In the genomic region with DNA sequence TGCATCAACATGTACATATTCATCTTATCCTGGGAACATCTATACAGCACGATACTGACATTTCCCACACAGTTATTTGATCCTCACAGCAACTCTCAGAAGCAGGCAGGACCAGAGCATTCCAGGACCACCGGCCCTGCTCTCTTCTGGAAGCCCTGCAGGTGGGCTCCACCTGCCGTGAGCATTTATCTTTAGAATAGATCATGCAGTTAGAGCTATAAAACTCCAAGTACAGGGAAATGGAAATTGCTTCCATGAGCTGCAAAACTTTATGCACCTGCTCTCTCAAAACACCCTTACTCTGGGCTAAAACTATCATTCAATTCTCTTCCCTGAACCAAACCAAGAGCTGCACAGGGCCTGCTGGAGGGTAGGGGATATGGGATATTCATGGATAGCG, we compare ENCODE assay signal across 29 cellular contexts. TPM values are rescaled to one million over a fixed set of nuclear protein-coding genes. Genes with fewer than 3 reads are reported as not detected.
"Had no signal": no experiment of that assay in that cellular context is flagged by ENCODE, and none has a peak within 500 bp of the region (broad histone marks: within the 10 kb centered on the region; RNA-seq: fewer than 3 reads in every experiment).

No MANE protein-coding gene starts in this region.

- FAIRE-seq: endometrium, islet of Langerhans, pancreas had no signal

- H3K27me3 ChIP-seq: gastrocnemius medialis, pancreas, thyroid gland, upper lobe of right lung had no signal

- H3K27ac ChIP-seq: epithelial cell of prostate, gastrocnemius medialis, left ventricle myocardium inferior, pancreas, psoas muscle, stomach, thyroid gland, upper lobe of right lung had no signal

- ATAC-seq: activated CD4-positive, alpha-beta T cell treated with anti-CD3 and anti-CD28 coated beads for 36 hours; activated CD8-positive, alpha-beta memory T cell treated with anti-CD3 and anti-CD28 coated beads, Interleukin-2, amount 10 ng/mL, durations not matched to agents 7 days and 5 days; activated CD8-positive, alpha-beta T cell treated with anti-CD3 and anti-CD28 coated beads, Interleukin-2, amount 10 ng/mL, durations not matched to agents 7 days and 5 days; activated naive CD8-positive, alpha-beta T cell treated with anti-CD3 and anti-CD28 coated beads, Interleukin-2, amount 50 U/mL, for 24 hours; gastrocnemius medialis; pancreas; psoas muscle; stimulated activated naive B cell treated with anti-CD40 and anti-IgM and Interleukin-4, amounts not matched to agents 10 μg/mL and 1 μg/mL and 100 μg/mL, for 72 hours; upper lobe of right lung had no signal

- H3K4me3 Mint-ChIP-seq: activated CD4-positive, alpha-beta T cell treated with anti-CD3 and anti-CD28 coated beads for 36 hours; activated CD8-positive, alpha-beta memory T cell treated with anti-CD3 and anti-CD28 coated beads, Interleukin-2, amount 10 ng/mL, durations not matched to agents 7 days and 5 days; activated CD8-positive, alpha-beta T cell treated with anti-CD3 and anti-CD28 coated beads, Interleukin-2, amount 10 ng/mL, durations not matched to agents 7 days and 5 days; activated naive CD4-positive, alpha-beta T cell treated with anti-CD3 and anti-CD28 coated beads, Interleukin-2, amount 50 U/mL, for 24 hours; activated naive CD8-positive, alpha-beta T cell treated with anti-CD3 and anti-CD28 coated beads, Interleukin-2, amount 50 U/mL, for 24 hours; dendritic cell treated with granulocyte-macrophage colony-stimulating factor and Interleukin-4, amounts not matched to agents 40 ng/mL and 50 ng/mL, for 4 days; stimulated activated naive B cell treated with anti-CD40 and anti-IgM and Interleukin-4, amounts not matched to agents 10 μg/mL and 1 μg/mL and 100 μg/mL, for 72 hours; T-helper 2 cell treated with Interferon-gamma antibody and Interleukin-4, amounts not matched to agents 5 μg/mL and 100 μg/mL, for 36 hours had no signal

- H3K36me3 Mint-ChIP-seq: activated CD8-positive, alpha-beta memory T cell treated with anti-CD3 and anti-CD28 coated beads, Interleukin-2, amount 10 ng/mL, durations not matched to agents 7 days and 5 days; activated naive CD4-positive, alpha-beta T cell treated with anti-CD3 and anti-CD28 coated beads, Interleukin-2, amount 50 U/mL, for 24 hours; stimulated activated naive B cell treated with anti-CD40 and anti-IgM and Interleukin-4, amounts not matched to agents 10 μg/mL and 1 μg/mL and 100 μg/mL, for 72 hours had no signal

- H3K36me3 ChIP-seq: gastrocnemius medialis, left ventricle myocardium inferior, pancreas, stomach, thyroid gland, upper lobe of right lung had no signal

- H3K4me2 ChIP-seq: smooth muscle cell had no signal

- H3K4me3 ChIP-seq: gastrocnemius medialis, left ventricle myocardium inferior, lung, pancreas, psoas muscle, smooth muscle cell, stomach, thyroid gland, upper lobe of right lung had no signal

- H3K27ac Mint-ChIP-seq: activated CD4-positive, alpha-beta T cell treated with anti-CD3 and anti-CD28 coated beads for 36 hours; activated CD8-positive, alpha-beta memory T cell treated with anti-CD3 and anti-CD28 coated beads, Interleukin-2, amount 10 ng/mL, durations not matched to agents 7 days and 5 days; activated CD8-positive, alpha-beta T cell treated with anti-CD3 and anti-CD28 coated beads, Interleukin-2, amount 10 ng/mL, durations not matched to agents 7 days and 5 days; activated naive CD4-positive, alpha-beta T cell treated with anti-CD3 and anti-CD28 coated beads, Interleukin-2, amount 50 U/mL, for 24 hours; activated naive CD8-positive, alpha-beta T cell treated with anti-CD3 and anti-CD28 coated beads, Interleukin-2, amount 50 U/mL, for 24 hours; activated T-helper 2 cell treated with anti-CD3 and anti-CD28 coated beads, Interferon-gamma antibody, Interleukin-2, Interleukin-4, amounts not matched to agents 10 μg/mL and 5 μg/mL and 100 μg/mL, durations not matched to agents 14 hours and 24 hours and 36 hours; dendritic cell treated with granulocyte-macrophage colony-stimulating factor and Interleukin-4, amounts not matched to agents 40 ng/mL and 50 ng/mL, for 4 days; stimulated activated naive B cell treated with anti-CD40 and anti-IgM and Interleukin-4, amounts not matched to agents 10 μg/mL and 1 μg/mL and 100 μg/mL, for 72 hours; T-helper 2 cell treated with Interferon-gamma antibody and Interleukin-4, amounts not matched to agents 5 μg/mL and 100 μg/mL, for 36 hours had no signal

- H3K4me1 Mint-ChIP-seq: activated CD4-positive, alpha-beta T cell treated with anti-CD3 and anti-CD28 coated beads for 36 hours; activated CD8-positive, alpha-beta memory T cell treated with anti-CD3 and anti-CD28 coated beads, Interleukin-2, amount 10 ng/mL, durations not matched to agents 7 days and 5 days; activated naive CD4-positive, alpha-beta T cell treated with anti-CD3 and anti-CD28 coated beads, Interleukin-2, amount 50 U/mL, for 24 hours; activated naive CD8-positive, alpha-beta T cell treated with anti-CD3 and anti-CD28 coated beads, Interleukin-2, amount 50 U/mL, for 24 hours; stimulated activated naive B cell treated with anti-CD40 and anti-IgM and Interleukin-4, amounts not matched to agents 10 μg/mL and 1 μg/mL and 100 μg/mL, for 72 hours had no signal

- H3K4me1 ChIP-seq: gastrocnemius medialis, left ventricle myocardium inferior, pancreas, psoas muscle, thyroid gland, upper lobe of right lung had no signal

- H3K9me3 ChIP-seq: gastrocnemius medialis, left ventricle myocardium inferior, pancreas, psoas muscle, stomach, thyroid gland, upper lobe of right lung had no signal

- H3K9me3 Mint-ChIP-seq: activated naive CD4-positive, alpha-beta T cell treated with anti-CD3 and anti-CD28 coated beads, Interleukin-2, amount 50 U/mL, for 24 hours; activated naive CD8-positive, alpha-beta T cell treated with anti-CD3 and anti-CD28 coated beads, Interleukin-2, amount 50 U/mL, for 24 hours; activated T-helper 2 cell treated with anti-CD3 and anti-CD28 coated beads, Interferon-gamma antibody, Interleukin-2, Interleukin-4, amounts not matched to agents 10 μg/mL and 5 μg/mL and 100 μg/mL, durations not matched to agents 14 hours and 24 hours and 36 hours; dendritic cell treated with granulocyte-macrophage colony-stimulating factor and Interleukin-4, amounts not matched to agents 40 ng/mL and 50 ng/mL, for 4 days; stimulated activated naive B cell treated with anti-CD40 and anti-IgM and Interleukin-4, amounts not matched to agents 10 μg/mL and 1 μg/mL and 100 μg/mL, for 72 hours; T-helper 2 cell treated with Interferon-gamma antibody and Interleukin-4, amounts not matched to agents 5 μg/mL and 100 μg/mL, for 36 hours had no signal

- DNase-seq: activated CD4-positive, alpha-beta T cell treated with anti-CD3 and anti-CD28 coated beads for 36 hours; activated CD4-positive, CD25-positive, alpha-beta regulatory T cell; activated CD8-positive, alpha-beta memory T cell treated with anti-CD3 and anti-CD28 coated beads, Interleukin-2, amount 10 ng/mL, durations not matched to agents 7 days and 5 days; activated CD8-positive, alpha-beta T cell treated with anti-CD3 and anti-CD28 coated beads, Interleukin-2, amount 10 ng/mL, durations not matched to agents 7 days and 5 days; activated naive CD8-positive, alpha-beta T cell treated with anti-CD3 and anti-CD28 coated beads, Interleukin-2, amount 50 U/mL, for 24 hours; activated T-cell treated with anti-CD3 and anti-CD28 coated beads, Interleukin-2, amount 50 U/mL, for 48 hours; amygdala; caudate nucleus; gastrocnemius medialis; glutamatergic neuron; left ventricle myocardium inferior; pancreas; psoas muscle; stimulated activated CD4-positive, alpha-beta T cell treated with anti-CD3 and anti-CD28 coated beads, Interleukin-15, amount 100 ng/mL, for 24 hours; stimulated activated CD4-positive, alpha-beta T cell treated with anti-CD3 and anti-CD28 coated beads, Interleukin-2, amount 100 ng/mL, for 24 hours; stimulated activated naive B cell treated with anti-CD40 and anti-IgM and Interleukin-4, amounts not matched to agents 10 μg/mL and 1 μg/mL and 100 μg/mL, for 72 hours; stomach; thyroid gland; upper lobe of right lung had no signal

RNA-seq across cellular contexts. Expression of gene BDKRB1, which starts 5.5 kb away (rescaled TPM):
- total RNA-seq: activated CD4-positive, alpha-beta T cell treated with anti-CD3 and anti-CD28 coated beads for 36 hours; activated CD8-positive, alpha-beta memory T cell treated with anti-CD3 and anti-CD28 coated beads, Interleukin-2, amount 10 ng/mL, durations not matched to agents 7 days and 5 days; activated CD8-positive, alpha-beta T cell treated with anti-CD3 and anti-CD28 coated beads, Interleukin-2, amount 10 ng/mL, durations not matched to agents 7 days and 5 days; activated T-helper 2 cell treated with anti-CD3 and anti-CD28 coated beads, Interferon-gamma antibody, Interleukin-2, Interleukin-4, amounts not matched to agents 10 μg/mL and 5 μg/mL and 100 μg/mL, durations not matched to agents 14 hours and 24 hours and 36 hours; gastrocnemius medialis; left ventricle myocardium inferior; upper lobe of right lung had no signal
- polyA plus RNA-seq: neural cell had no signal

RNA-seq across cellular contexts. Expression of gene BDKRB2, which starts 45.9 kb away (rescaled TPM):
- total RNA-seq: activated CD4-positive, alpha-beta T cell treated with anti-CD3 and anti-CD28 coated beads for 36 hours; activated CD8-positive, alpha-beta memory T cell treated with anti-CD3 and anti-CD28 coated beads, Interleukin-2, amount 10 ng/mL, durations not matched to agents 7 days and 5 days; activated CD8-positive, alpha-beta T cell treated with anti-CD3 and anti-CD28 coated beads, Interleukin-2, amount 10 ng/mL, durations not matched to agents 7 days and 5 days; activated T-helper 2 cell treated with anti-CD3 and anti-CD28 coated beads, Interferon-gamma antibody, Interleukin-2, Interleukin-4, amounts not matched to agents 10 μg/mL and 5 μg/mL and 100 μg/mL, durations not matched to agents 14 hours and 24 hours and 36 hours had no signal
- polyA plus RNA-seq: neural cell had no signal
